In the genomic region with DNA sequence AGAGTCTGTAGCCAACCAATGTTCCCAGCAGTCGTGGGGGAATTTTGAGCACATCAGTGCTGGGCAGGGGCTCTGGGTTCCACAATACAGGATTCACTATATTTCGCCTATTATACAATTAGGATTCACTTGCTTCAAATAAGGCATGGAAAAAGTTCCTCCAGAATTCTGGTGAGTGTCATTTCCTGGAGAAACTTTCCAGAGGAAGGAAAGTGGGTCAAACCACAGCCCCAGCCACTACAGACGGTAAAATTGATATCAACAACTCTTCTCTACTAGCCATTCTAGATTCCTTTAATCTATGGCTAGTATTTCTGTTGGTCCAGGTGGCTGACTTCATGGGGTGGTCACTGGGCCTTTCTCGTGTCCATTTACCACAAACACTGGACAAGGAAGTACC, we compare ENCODE assay signal across 1 cellular context.
TF ChIP-seq lines count a peak whose summit lies in the region.

No MANE protein-coding gene starts in this region.

TF ChIP-seq in GM12878, 131 proteins besides CTCF, POLR2A, EP300 and RAD21:
- TF ChIP-seq CBX3 (IDR thresholded peaks at IDR 0.05; ENCODE audit: borderline replicate concordance, low read depth) = no peak
- no peak for TF ChIP-seq TAF1 (IDR thresholded peaks at IDR 0.05; ENCODE audit: borderline replicate concordance, low read depth, low read length)
- TF ChIP-seq MTA3 (IDR thresholded peaks at IDR 0.05; ENCODE audit: borderline replicate concordance, low read length) = no peak
- no peak for TF ChIP-seq BACH1 (IDR thresholded peaks at IDR 0.05; ENCODE audit: borderline replicate concordance)
- TF ChIP-seq, protein P1, sequence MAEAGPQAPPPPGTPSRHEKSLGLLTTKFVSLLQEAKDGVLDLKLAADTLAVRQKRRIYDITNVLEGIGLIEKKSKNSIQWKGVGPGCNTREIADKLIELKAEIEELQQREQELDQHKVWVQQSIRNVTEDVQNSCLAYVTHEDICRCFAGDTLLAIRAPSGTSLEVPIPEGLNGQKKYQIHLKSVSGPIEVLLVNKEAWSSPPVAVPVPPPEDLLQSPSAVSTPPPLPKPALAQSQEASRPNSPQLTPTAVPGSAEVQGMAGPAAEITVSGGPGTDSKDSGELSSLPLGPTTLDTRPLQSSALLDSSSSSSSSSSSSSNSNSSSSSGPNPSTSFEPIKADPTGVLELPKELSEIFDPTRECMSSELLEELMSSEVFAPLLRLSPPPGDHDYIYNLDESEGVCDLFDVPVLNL (IDR thresholded peaks at IDR 0.05; ENCODE audit: low read depth, low read length) = no peak
